In genomic region chr1:79396901-79397300, GRCh38 we compare ENCODE assay signal across 20 cellular contexts.
"Had no signal": no experiment of that assay in that cellular context is flagged by ENCODE, and none has a peak within 500 bp of the region (broad histone marks: within the 10 kb centered on the region; RNA-seq: fewer than 3 reads in every experiment).

No MANE protein-coding gene starts in this region.

- H3K4me1 ChIP-seq: colonic mucosa, esophagus muscularis mucosa, psoas muscle, sigmoid colon, tibial nerve, upper lobe of left lung had no signal

- H3K27me3 ChIP-seq: colonic mucosa, esophagus muscularis mucosa, ovary, sigmoid colon, tibial nerve, upper lobe of left lung had no signal

- H3K4me3 ChIP-seq: colonic mucosa, esophagus muscularis mucosa, lung, ovary, psoas muscle, sigmoid colon, thoracic aorta, tibial nerve, upper lobe of left lung had no signal

- H3K27ac ChIP-seq: colonic mucosa, esophagus muscularis mucosa, ovary, psoas muscle, sigmoid colon, thoracic aorta, tibial nerve, upper lobe of left lung had no signal

- ATAC-seq: left lobe of liver; natural killer cell; psoas muscle; right cardiac atrium; stimulated activated naive B cell treated with anti-CD40 and anti-IgM and Interleukin-4, amounts not matched to agents 10 μg/mL and 1 μg/mL and 100 μg/mL, for 72 hours had no signal

- H3K36me3 ChIP-seq: colonic mucosa, esophagus muscularis mucosa, ovary, sigmoid colon, thoracic aorta, tibial nerve, upper lobe of left lung had no signal

- DNase-seq: colonic mucosa; dermis blood vessel endothelial cell; effector memory CD4-positive, alpha-beta T cell; foreskin melanocyte; head of caudate nucleus; kidney; natural killer cell; nucleus accumbens; ovary; posterior cingulate gyrus; psoas muscle; right cardiac atrium; sigmoid colon; stimulated activated naive B cell treated with anti-CD40 and anti-IgM and Interleukin-4, amounts not matched to agents 10 μg/mL and 1 μg/mL and 100 μg/mL, for 72 hours; upper lobe of left lung had no signal

- H3K9me3 ChIP-seq: colonic mucosa, esophagus muscularis mucosa, ovary, psoas muscle, sigmoid colon, thoracic aorta, tibial nerve, upper lobe of left lung had no signal
